In the genomic region with DNA sequence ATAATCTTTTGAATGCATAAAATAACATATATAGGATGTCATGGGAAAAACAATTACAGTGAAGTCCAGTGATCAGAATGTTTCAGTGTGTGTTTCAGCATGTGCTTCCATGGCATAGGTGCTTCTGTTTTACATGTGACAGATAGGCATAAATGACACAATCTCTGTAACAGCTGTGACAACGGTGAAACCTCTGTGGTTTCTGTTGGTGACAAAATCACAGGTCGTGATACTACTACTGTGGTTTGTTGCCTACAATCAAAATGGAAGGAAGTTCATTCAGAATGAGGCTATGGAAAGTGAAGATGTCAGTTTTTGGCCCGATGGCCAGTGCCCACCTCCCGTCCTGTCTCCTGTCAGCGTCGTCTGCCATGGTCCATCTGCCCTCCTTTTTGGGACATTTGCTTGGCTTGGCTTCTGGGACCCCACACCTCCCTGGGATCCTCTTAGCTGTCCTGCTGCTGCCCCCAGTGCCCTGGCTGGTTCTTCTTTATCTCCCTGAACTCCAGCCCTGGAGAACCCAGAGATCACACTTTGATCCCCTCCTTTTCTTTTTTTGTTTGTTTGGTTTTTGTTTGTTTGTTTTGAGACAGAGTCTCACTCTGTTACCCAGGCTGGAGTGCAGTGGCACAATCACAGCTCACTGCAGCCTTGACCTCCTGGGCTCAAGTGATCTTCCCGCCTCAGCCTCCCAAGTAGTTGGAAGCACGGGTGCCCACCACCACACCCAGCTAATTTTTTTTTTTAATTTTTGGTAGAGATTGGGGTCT, we compare ENCODE assay signal across 1 cellular context.
TF ChIP-seq lines count a peak whose summit lies in the region.

No MANE protein-coding gene starts in this region.

TF ChIP-seq in HepG2, 621 proteins besides CTCF, POLR2A, EP300 and RAD21 (continued from another document and continues in another):
- TF ChIP-seq, protein P1, sequence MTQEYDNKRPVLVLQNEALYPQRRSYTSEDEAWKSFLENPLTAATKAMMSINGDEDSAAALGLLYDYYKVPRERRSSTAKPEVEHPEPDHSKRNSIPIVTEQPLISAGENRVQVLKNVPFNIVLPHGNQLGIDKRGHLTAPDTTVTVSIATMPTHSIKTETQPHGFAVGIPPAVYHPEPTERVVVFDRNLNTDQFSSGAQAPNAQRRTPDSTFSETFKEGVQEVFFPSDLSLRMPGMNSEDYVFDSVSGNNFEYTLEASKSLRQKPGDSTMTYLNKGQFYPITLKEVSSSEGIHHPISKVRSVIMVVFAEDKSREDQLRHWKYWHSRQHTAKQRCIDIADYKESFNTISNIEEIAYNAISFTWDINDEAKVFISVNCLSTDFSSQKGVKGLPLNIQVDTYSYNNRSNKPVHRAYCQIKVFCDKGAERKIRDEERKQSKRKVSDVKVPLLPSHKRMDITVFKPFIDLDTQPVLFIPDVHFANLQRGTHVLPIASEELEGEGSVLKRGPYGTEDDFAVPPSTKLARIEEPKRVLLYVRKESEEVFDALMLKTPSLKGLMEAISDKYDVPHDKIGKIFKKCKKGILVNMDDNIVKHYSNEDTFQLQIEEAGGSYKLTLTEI (CRISPR knock-in tag; conservative IDR thresholded peaks at IDR 0.05): no peak
- TF ChIP-seq, protein P2, sequence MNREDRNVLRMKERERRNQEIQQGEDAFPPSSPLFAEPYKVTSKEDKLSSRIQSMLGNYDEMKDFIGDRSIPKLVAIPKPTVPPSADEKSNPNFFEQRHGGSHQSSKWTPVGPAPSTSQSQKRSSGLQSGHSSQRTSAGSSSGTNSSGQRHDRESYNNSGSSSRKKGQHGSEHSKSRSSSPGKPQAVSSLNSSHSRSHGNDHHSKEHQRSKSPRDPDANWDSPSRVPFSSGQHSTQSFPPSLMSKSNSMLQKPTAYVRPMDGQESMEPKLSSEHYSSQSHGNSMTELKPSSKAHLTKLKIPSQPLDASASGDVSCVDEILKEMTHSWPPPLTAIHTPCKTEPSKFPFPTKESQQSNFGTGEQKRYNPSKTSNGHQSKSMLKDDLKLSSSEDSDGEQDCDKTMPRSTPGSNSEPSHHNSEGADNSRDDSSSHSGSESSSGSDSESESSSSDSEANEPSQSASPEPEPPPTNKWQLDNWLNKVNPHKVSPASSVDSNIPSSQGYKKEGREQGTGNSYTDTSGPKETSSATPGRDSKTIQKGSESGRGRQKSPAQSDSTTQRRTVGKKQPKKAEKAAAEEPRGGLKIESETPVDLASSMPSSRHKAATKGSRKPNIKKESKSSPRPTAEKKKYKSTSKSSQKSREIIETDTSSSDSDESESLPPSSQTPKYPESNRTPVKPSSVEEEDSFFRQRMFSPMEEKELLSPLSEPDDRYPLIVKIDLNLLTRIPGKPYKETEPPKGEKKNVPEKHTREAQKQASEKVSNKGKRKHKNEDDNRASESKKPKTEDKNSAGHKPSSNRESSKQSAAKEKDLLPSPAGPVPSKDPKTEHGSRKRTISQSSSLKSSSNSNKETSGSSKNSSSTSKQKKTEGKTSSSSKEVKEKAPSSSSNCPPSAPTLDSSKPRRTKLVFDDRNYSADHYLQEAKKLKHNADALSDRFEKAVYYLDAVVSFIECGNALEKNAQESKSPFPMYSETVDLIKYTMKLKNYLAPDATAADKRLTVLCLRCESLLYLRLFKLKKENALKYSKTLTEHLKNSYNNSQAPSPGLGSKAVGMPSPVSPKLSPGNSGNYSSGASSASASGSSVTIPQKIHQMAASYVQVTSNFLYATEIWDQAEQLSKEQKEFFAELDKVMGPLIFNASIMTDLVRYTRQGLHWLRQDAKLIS (CRISPR knock-in tag; IDR thresholded peaks at IDR 0.05): no peak
- 0 out of 2 replicates have a peak, but pooled peaks have one; percentile 54 for TF ChIP-seq NR2F6 (IDR thresholded peaks at IDR 0.05)
- TF ChIP-seq NR2F6 (CRISPR knock-in tag; IDR thresholded peaks at IDR 0.05): peak; percentile 45; the same call in 1 of the 2 replicates
- no peak for TF ChIP-seq ZNF781 (CRISPR knock-in tag; IDR thresholded peaks at IDR 0.05; ENCODE audit: borderline replicate concordance, not compliant biosample characterization)
- TF ChIP-seq ZNF383 (CRISPR knock-in tag; IDR thresholded peaks at IDR 0.05; ENCODE audit: borderline replicate concordance): no peak
- TF ChIP-seq ZFAT (CRISPR knock-in tag; conservative IDR thresholded peaks at IDR 0.05): no peak
- TF ChIP-seq, protein P3, sequence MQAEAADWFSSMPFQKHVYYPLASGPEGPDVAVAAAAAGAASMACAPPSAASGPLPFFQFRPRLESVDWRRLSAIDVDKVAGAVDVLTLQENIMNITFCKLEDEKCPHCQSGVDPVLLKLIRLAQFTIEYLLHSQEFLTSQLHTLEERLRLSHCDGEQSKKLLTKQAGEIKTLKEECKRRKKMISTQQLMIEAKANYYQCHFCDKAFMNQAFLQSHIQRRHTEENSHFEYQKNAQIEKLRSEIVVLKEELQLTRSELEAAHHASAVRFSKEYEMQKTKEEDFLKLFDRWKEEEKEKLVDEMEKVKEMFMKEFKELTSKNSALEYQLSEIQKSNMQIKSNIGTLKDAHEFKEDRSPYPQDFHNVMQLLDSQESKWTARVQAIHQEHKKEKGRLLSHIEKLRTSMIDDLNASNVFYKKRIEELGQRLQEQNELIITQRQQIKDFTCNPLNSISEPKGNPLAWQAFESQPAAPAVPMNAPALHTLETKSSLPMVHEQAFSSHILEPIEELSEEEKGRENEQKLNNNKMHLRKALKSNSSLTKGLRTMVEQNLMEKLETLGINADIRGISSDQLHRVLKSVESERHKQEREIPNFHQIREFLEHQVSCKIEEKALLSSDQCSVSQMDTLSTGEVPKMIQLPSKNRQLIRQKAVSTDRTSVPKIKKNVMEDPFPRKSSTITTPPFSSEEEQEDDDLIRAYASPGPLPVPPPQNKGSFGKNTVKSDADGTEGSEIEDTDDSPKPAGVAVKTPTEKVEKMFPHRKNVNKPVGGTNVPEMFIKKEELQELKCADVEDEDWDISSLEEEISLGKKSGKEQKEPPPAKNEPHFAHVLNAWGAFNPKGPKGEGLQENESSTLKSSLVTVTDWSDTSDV (CRISPR knock-in tag; IDR thresholded peaks at IDR 0.05): no peak
- no peak for TF ChIP-seq AKAP8 (CRISPR knock-in tag; IDR thresholded peaks at IDR 0.05)
- no peak for TF ChIP-seq NFRKB (IDR thresholded peaks at IDR 0.05)
- no peak for TF ChIP-seq PAF1 (CRISPR knock-in tag; IDR thresholded peaks at IDR 0.05)
- TF ChIP-seq ZNF431 (CRISPR knock-in tag; IDR thresholded peaks at IDR 0.05; ENCODE audit: borderline replicate concordance, low read depth): no peak
- TF ChIP-seq ZNF225 (CRISPR knock-in tag; IDR thresholded peaks at IDR 0.05): no peak
- TF ChIP-seq SRSF9 (IDR thresholded peaks at IDR 0.05; ENCODE audit: borderline replicate concordance, insufficient read depth, low read depth, low read length, poor library complexity, severe bottlenecking): no peak
- TF ChIP-seq TRIM24 (CRISPR knock-in tag; IDR thresholded peaks at IDR 0.05): no peak
- no peak for TF ChIP-seq RNF2 (conservative IDR thresholded peaks at IDR 0.05; ENCODE audit: low read depth)
- peak; percentile 15; the same call in 1 of the 2 replicates for TF ChIP-seq HHEX (CRISPR knock-in tag; IDR thresholded peaks at IDR 0.05)
- no peak for TF ChIP-seq ZNF557 (CRISPR knock-in tag; IDR thresholded peaks at IDR 0.05)
- TF ChIP-seq DPF2 (CRISPR knock-in tag; IDR thresholded peaks at IDR 0.05; ENCODE audit: borderline replicate concordance, low read depth): no peak
- no peak for TF ChIP-seq KDM3A (CRISPR knock-in tag; IDR thresholded peaks at IDR 0.05; ENCODE audit: low read depth)
- TF ChIP-seq, protein P4, sequence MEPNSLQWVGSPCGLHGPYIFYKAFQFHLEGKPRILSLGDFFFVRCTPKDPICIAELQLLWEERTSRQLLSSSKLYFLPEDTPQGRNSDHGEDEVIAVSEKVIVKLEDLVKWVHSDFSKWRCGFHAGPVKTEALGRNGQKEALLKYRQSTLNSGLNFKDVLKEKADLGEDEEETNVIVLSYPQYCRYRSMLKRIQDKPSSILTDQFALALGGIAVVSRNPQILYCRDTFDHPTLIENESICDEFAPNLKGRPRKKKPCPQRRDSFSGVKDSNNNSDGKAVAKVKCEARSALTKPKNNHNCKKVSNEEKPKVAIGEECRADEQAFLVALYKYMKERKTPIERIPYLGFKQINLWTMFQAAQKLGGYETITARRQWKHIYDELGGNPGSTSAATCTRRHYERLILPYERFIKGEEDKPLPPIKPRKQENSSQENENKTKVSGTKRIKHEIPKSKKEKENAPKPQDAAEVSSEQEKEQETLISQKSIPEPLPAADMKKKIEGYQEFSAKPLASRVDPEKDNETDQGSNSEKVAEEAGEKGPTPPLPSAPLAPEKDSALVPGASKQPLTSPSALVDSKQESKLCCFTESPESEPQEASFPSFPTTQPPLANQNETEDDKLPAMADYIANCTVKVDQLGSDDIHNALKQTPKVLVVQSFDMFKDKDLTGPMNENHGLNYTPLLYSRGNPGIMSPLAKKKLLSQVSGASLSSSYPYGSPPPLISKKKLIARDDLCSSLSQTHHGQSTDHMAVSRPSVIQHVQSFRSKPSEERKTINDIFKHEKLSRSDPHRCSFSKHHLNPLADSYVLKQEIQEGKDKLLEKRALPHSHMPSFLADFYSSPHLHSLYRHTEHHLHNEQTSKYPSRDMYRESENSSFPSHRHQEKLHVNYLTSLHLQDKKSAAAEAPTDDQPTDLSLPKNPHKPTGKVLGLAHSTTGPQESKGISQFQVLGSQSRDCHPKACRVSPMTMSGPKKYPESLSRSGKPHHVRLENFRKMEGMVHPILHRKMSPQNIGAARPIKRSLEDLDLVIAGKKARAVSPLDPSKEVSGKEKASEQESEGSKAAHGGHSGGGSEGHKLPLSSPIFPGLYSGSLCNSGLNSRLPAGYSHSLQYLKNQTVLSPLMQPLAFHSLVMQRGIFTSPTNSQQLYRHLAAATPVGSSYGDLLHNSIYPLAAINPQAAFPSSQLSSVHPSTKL (CRISPR knock-in tag; IDR thresholded peaks at IDR 0.05): peak; percentile 66; the same call in 1 of the 2 replicates
- peak; percentile 59 for TF ChIP-seq FOXP1 (IDR thresholded peaks at IDR 0.05)
- peak; percentile 81 for TF ChIP-seq FOXP1 (CRISPR knock-in tag; IDR thresholded peaks at IDR 0.05)
- no peak for TF ChIP-seq HOXD1 (CRISPR knock-in tag; IDR thresholded peaks at IDR 0.05)
- no peak for TF ChIP-seq NFE2L2 (IDR thresholded peaks at IDR 0.05; ENCODE audit: low read length)
- peak; percentile 50; the same call in 1 of the 2 replicates for TF ChIP-seq SALL1 (CRISPR knock-in tag; IDR thresholded peaks at IDR 0.05)
- TF ChIP-seq ZNF350 (CRISPR knock-in tag; IDR thresholded peaks at IDR 0.05; ENCODE audit: borderline replicate concordance, low read depth): no peak
- TF ChIP-seq, protein P5, sequence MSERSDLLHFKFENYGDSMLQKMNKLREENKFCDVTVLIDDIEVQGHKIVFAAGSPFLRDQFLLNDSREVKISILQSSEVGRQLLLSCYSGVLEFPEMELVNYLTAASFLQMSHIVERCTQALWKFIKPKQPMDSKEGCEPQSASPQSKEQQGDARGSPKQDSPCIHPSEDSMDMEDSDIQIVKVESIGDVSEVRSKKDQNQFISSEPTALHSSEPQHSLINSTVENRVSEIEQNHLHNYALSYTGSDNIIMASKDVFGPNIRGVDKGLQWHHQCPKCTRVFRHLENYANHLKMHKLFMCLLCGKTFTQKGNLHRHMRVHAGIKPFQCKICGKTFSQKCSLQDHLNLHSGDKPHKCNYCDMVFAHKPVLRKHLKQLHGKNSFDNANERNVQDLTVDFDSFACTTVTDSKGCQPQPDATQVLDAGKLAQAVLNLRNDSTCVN (CRISPR knock-in tag; IDR thresholded peaks at IDR 0.05; ENCODE audit: borderline replicate concordance): no peak
- 0 out of 2 replicates have a peak, but pooled peaks have one; percentile 19 for TF ChIP-seq GFI1 (CRISPR knock-in tag; IDR thresholded peaks at IDR 0.05; ENCODE audit: borderline replicate concordance)
- TF ChIP-seq, protein P6, sequence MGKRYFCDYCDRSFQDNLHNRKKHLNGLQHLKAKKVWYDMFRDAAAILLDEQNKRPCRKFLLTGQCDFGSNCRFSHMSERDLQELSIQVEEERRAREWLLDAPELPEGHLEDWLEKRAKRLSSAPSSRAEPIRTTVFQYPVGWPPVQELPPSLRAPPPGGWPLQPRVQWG (CRISPR knock-in tag; IDR thresholded peaks at IDR 0.05; ENCODE audit: borderline replicate concordance, low read depth): no peak
- TF ChIP-seq ZNF335 (CRISPR knock-in tag; IDR thresholded peaks at IDR 0.05): no peak
- no peak for TF ChIP-seq SUZ12 (IDR thresholded peaks at IDR 0.05; ENCODE audit: low read depth, low read length)
- TF ChIP-seq ZNF878 (CRISPR knock-in tag; IDR thresholded peaks at IDR 0.05): no peak
- TF ChIP-seq, protein P7, sequence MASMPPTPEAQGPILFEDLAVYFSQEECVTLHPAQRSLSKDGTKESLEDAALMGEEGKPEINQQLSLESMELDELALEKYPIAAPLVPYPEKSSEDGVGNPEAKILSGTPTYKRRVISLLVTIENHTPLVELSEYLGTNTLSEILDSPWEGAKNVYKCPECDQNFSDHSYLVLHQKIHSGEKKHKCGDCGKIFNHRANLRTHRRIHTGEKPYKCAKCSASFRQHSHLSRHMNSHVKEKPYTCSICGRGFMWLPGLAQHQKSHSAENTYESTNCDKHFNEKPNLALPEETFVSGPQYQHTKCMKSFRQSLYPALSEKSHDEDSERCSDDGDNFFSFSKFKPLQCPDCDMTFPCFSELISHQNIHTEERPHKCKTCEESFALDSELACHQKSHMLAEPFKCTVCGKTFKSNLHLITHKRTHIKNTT (CRISPR knock-in tag; IDR thresholded peaks at IDR 0.05): no peak
- TF ChIP-seq, protein P8, sequence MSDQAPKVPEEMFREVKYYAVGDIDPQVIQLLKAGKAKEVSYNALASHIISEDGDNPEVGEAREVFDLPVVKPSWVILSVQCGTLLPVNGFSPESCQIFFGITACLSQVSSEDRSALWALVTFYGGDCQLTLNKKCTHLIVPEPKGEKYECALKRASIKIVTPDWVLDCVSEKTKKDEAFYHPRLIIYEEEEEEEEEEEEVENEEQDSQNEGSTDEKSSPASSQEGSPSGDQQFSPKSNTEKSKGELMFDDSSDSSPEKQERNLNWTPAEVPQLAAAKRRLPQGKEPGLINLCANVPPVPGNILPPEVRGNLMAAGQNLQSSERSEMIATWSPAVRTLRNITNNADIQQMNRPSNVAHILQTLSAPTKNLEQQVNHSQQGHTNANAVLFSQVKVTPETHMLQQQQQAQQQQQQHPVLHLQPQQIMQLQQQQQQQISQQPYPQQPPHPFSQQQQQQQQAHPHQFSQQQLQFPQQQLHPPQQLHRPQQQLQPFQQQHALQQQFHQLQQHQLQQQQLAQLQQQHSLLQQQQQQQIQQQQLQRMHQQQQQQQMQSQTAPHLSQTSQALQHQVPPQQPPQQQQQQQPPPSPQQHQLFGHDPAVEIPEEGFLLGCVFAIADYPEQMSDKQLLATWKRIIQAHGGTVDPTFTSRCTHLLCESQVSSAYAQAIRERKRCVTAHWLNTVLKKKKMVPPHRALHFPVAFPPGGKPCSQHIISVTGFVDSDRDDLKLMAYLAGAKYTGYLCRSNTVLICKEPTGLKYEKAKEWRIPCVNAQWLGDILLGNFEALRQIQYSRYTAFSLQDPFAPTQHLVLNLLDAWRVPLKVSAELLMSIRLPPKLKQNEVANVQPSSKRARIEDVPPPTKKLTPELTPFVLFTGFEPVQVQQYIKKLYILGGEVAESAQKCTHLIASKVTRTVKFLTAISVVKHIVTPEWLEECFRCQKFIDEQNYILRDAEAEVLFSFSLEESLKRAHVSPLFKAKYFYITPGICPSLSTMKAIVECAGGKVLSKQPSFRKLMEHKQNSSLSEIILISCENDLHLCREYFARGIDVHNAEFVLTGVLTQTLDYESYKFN (CRISPR knock-in tag; conservative IDR thresholded peaks at IDR 0.05): peak; percentile 46
- no peak for TF ChIP-seq KDM1A (CRISPR knock-in tag; IDR thresholded peaks at IDR 0.05)
- no peak for TF ChIP-seq ZNF792 (CRISPR knock-in tag; IDR thresholded peaks at IDR 0.05)
- no peak for TF ChIP-seq SPEN (CRISPR knock-in tag; IDR thresholded peaks at IDR 0.05; ENCODE audit: low read depth)
